In genomic region chr15:64387562-64388168, GRCh38 we compare ENCODE assay signal across 1 cellular context.
TF ChIP-seq lines count a peak whose summit lies in the region.

Gene TRIP4 (plus strand): TSS chr15:64387836. CDS start chr15:64387864, 28 bp downstream.

TF ChIP-seq in HepG2, 621 proteins besides CTCF, POLR2A, EP300 and RAD21 (continued from another document and continues in another):
- TF ChIP-seq ISL2 (CRISPR knock-in tag; IDR thresholded peaks at IDR 0.05) = peak; percentile 91
- TF ChIP-seq NAIF1 (CRISPR knock-in tag; IDR thresholded peaks at IDR 0.05; ENCODE audit: borderline replicate concordance) = peak; percentile 73
- peak; percentile 99 for TF ChIP-seq CBX1 (IDR thresholded peaks at IDR 0.05; ENCODE audit: low read depth)
- no peak for TF ChIP-seq RORA (CRISPR knock-in tag; IDR thresholded peaks at IDR 0.05)
- peak; percentile 70 for TF ChIP-seq PRPF4 (IDR thresholded peaks at IDR 0.05; ENCODE audit: low read depth, low read length, poor library complexity, severe bottlenecking)
- TF ChIP-seq ARNTL (CRISPR knock-in tag; IDR thresholded peaks at IDR 0.05) = peak; percentile 68
- peak; percentile 97 for TF ChIP-seq ZNF331 (CRISPR knock-in tag; IDR thresholded peaks at IDR 0.05)
- 0 out of 2 replicates have a peak, but pooled peaks have one; percentile 79 for TF ChIP-seq ZNF615 (CRISPR knock-in tag; IDR thresholded peaks at IDR 0.05; ENCODE audit: borderline replicate concordance)
- peak; percentile 94 for TF ChIP-seq ZNF605 (CRISPR knock-in tag; IDR thresholded peaks at IDR 0.05)
- peak; percentile 86; the same call in 1 of the 2 replicates for TF ChIP-seq ZNF607 (CRISPR knock-in tag; IDR thresholded peaks at IDR 0.05; ENCODE audit: borderline replicate concordance)
- peak; percentile 92 for TF ChIP-seq PHF8 (CRISPR knock-in tag; IDR thresholded peaks at IDR 0.05)
- peak; percentile 100 for TF ChIP-seq HDAC1 (CRISPR knock-in tag; IDR thresholded peaks at IDR 0.05)
- TF ChIP-seq TRIM22 (IDR thresholded peaks at IDR 0.05) = no peak
- TF ChIP-seq KLF11 (CRISPR knock-in tag; IDR thresholded peaks at IDR 0.05) = 0 out of 2 replicates have a peak, but pooled peaks have one; percentile 81
- TF ChIP-seq ZNF557 (CRISPR knock-in tag; IDR thresholded peaks at IDR 0.05) = peak; percentile 97
- peak; percentile 80 for TF ChIP-seq NCOA2 (CRISPR knock-in tag; IDR thresholded peaks at IDR 0.05)
- peak; percentile 94 for TF ChIP-seq STAT6 (CRISPR knock-in tag; IDR thresholded peaks at IDR 0.05; ENCODE audit: borderline replicate concordance)
- peak; percentile 82 for TF ChIP-seq RBFOX2 (IDR thresholded peaks at IDR 0.05; ENCODE audit: low read depth, low read length)
- no peak for TF ChIP-seq ZSCAN30 (CRISPR knock-in tag; IDR thresholded peaks at IDR 0.05)
- no peak for TF ChIP-seq POLR2AphosphoS2 (IDR thresholded peaks at IDR 0.05; ENCODE audit: low read depth, low read length)
- TF ChIP-seq ZNF878 (CRISPR knock-in tag; IDR thresholded peaks at IDR 0.05) = peak; percentile 81; the same call in 1 of the 2 replicates
- TF ChIP-seq ZFP36L2 (CRISPR knock-in tag; IDR thresholded peaks at IDR 0.05) = no peak
- TF ChIP-seq ZNF44 (CRISPR knock-in tag; IDR thresholded peaks at IDR 0.05) = peak; percentile 95; the same call in 1 of the 2 replicates
- TF ChIP-seq, protein P1, sequence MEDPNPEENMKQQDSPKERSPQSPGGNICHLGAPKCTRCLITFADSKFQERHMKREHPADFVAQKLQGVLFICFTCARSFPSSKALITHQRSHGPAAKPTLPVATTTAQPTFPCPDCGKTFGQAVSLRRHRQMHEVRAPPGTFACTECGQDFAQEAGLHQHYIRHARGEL (CRISPR knock-in tag; IDR thresholded peaks at IDR 0.05) = peak; percentile 83; the same call in 1 of the 2 replicates
- TF ChIP-seq GABPA (IDR thresholded peaks at IDR 0.05; ENCODE audit: low read depth, low read length) = peak; percentile 97
- TF ChIP-seq GABPA (CRISPR knock-in tag; IDR thresholded peaks at IDR 0.05; ENCODE audit: low read depth) = peak; percentile 99
- peak; percentile 84; the same call in 1 of the 2 replicates for TF ChIP-seq TBX2 (CRISPR knock-in tag; IDR thresholded peaks at IDR 0.05; ENCODE audit: borderline replicate concordance)
- TF ChIP-seq, protein P2, sequence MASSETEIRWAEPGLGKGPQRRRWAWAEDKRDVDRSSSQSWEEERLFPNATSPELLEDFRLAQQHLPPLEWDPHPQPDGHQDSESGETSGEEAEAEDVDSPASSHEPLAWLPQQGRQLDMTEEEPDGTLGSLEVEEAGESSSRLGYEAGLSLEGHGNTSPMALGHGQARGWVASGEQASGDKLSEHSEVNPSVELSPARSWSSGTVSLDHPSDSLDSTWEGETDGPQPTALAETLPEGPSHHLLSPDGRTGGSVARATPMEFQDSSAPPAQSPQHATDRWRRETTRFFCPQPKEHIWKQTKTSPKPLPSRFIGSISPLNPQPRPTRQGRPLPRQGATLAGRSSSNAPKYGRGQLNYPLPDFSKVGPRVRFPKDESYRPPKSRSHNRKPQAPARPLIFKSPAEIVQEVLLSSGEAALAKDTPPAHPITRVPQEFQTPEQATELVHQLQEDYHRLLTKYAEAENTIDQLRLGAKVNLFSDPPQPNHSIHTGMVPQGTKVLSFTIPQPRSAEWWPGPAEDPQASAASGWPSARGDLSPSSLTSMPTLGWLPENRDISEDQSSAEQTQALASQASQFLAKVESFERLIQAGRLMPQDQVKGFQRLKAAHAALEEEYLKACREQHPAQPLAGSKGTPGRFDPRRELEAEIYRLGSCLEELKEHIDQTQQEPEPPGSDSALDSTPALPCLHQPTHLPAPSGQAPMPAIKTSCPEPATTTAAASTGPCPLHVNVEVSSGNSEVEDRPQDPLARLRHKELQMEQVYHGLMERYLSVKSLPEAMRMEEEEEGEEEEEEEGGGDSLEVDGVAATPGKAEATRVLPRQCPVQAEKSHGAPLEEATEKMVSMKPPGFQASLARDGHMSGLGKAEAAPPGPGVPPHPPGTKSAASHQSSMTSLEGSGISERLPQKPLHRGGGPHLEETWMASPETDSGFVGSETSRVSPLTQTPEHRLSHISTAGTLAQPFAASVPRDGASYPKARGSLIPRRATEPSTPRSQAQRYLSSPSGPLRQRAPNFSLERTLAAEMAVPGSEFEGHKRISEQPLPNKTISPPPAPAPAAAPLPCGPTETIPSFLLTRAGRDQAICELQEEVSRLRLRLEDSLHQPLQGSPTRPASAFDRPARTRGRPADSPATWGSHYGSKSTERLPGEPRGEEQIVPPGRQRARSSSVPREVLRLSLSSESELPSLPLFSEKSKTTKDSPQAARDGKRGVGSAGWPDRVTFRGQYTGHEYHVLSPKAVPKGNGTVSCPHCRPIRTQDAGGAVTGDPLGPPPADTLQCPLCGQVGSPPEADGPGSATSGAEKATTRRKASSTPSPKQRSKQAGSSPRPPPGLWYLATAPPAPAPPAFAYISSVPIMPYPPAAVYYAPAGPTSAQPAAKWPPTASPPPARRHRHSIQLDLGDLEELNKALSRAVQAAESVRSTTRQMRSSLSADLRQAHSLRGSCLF (CRISPR knock-in tag; IDR thresholded peaks at IDR 0.05; ENCODE audit: borderline replicate concordance) = peak; percentile 62; the same call in 1 of the 2 replicates
- TF ChIP-seq NFAT5 (CRISPR knock-in tag; IDR thresholded peaks at IDR 0.05) = peak; percentile 87; the same call in 1 of the 2 replicates
- peak; percentile 80 for TF ChIP-seq FOSL2 (CRISPR knock-in tag; IDR thresholded peaks at IDR 0.05)
- TF ChIP-seq HES4 (CRISPR knock-in tag; IDR thresholded peaks at IDR 0.05; ENCODE audit: borderline replicate concordance) = peak; percentile 76; the same call in 1 of the 2 replicates
- TF ChIP-seq ZNF777 (CRISPR knock-in tag; IDR thresholded peaks at IDR 0.05) = peak; percentile 77
- TF ChIP-seq, protein P3, sequence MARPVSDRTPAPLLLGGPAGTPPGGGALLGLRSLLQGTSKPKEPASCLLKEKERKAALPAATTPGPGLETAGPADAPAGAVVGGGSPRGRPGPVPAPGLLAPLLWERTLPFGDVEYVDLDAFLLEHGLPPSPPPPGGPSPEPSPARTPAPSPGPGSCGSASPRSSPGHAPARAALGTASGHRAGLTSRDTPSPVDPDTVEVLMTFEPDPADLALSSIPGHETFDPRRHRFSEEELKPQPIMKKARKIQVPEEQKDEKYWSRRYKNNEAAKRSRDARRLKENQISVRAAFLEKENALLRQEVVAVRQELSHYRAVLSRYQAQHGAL (CRISPR knock-in tag; IDR thresholded peaks at IDR 0.05; ENCODE audit: not compliant biosample characterization) = peak; percentile 85
- TF ChIP-seq, protein P4, sequence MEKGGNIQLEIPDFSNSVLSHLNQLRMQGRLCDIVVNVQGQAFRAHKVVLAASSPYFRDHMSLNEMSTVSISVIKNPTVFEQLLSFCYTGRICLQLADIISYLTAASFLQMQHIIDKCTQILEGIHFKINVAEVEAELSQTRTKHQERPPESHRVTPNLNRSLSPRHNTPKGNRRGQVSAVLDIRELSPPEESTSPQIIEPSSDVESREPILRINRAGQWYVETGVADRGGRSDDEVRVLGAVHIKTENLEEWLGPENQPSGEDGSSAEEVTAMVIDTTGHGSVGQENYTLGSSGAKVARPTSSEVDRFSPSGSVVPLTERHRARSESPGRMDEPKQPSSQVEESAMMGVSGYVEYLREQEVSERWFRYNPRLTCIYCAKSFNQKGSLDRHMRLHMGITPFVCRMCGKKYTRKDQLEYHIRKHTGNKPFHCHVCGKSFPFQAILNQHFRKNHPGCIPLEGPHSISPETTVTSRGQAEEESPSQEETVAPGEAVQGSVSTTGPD (CRISPR knock-in tag; IDR thresholded peaks at IDR 0.05) = no peak; the same call in 1 of the 2 replicates
- TF ChIP-seq GABPB1 (CRISPR knock-in tag; IDR thresholded peaks at IDR 0.05) = peak; percentile 100
- peak; percentile 30; the same call in 1 of the 2 replicates for TF ChIP-seq TCF7 (IDR thresholded peaks at IDR 0.05; ENCODE audit: low read depth)
- peak; percentile 64; the same call in 1 of the 2 replicates for TF ChIP-seq ZNF652 (CRISPR knock-in tag; IDR thresholded peaks at IDR 0.05; ENCODE audit: borderline replicate concordance, low read depth)
- TF ChIP-seq POLR2AphosphoS5 (IDR thresholded peaks at IDR 0.05; ENCODE audit: low read depth, low read length) = peak; percentile 95
- TF ChIP-seq KDM3A (CRISPR knock-in tag; IDR thresholded peaks at IDR 0.05; ENCODE audit: low read depth) = peak; percentile 98
- peak; percentile 74 for TF ChIP-seq CREB1 (IDR thresholded peaks at IDR 0.05)
- TF ChIP-seq CREB1 (CRISPR knock-in tag; IDR thresholded peaks at IDR 0.05) = peak; percentile 85
- peak; percentile 99 for TF ChIP-seq DNMT1 (CRISPR knock-in tag; IDR thresholded peaks at IDR 0.05)
- peak; percentile 97 for TF ChIP-seq MAF1 (CRISPR knock-in tag; IDR thresholded peaks at IDR 0.05; ENCODE audit: borderline replicate concordance)
- TF ChIP-seq ZFP36 (IDR thresholded peaks at IDR 0.05; ENCODE audit: borderline replicate concordance, low read depth, low read length, partially characterized antibody) = no peak
- no peak; the same call in 1 of the 2 replicates for TF ChIP-seq ZNF562 (CRISPR knock-in tag; IDR thresholded peaks at IDR 0.05; ENCODE audit: borderline replicate concordance)
- TF ChIP-seq MXD4 (CRISPR knock-in tag; IDR thresholded peaks at IDR 0.05) = peak; percentile 92
